19 cellular contexts compared by ENCODE assay signal in genomic region chr11:74559110-74559933, GRCh38. TPM values are rescaled to one million over a fixed set of nuclear protein-coding genes. Genes with fewer than 3 reads are reported as not detected.
DNase-seq lines count a peak whose midpoint lies in the region; ATAC-seq, FAIRE-seq and TF ChIP-seq lines count a peak whose summit lies in the region.
"Had no signal": no experiment of that assay in that cellular context is flagged by ENCODE, and none has a peak within 500 bp of the region (broad histone marks: within the 10 kb centered on the region; RNA-seq: fewer than 3 reads in every experiment).

No MANE protein-coding gene starts in this region.

- no peak overlapping the region for H3K9ac ChIP-seq in endothelial cell of umbilical vein (replicated peaks; ENCODE audit: extremely low read depth, insufficient read depth, low read length)

- TF ChIP-seq POLR2A in endothelial cell of umbilical vein (IDR thresholded peaks at IDR 0.05; ENCODE audit: low read depth, low read length): no peak

- H3K9me3 ChIP-seq in endothelial cell of umbilical vein (replicated peaks; ENCODE audit: control insufficient read depth, insufficient read depth, low read length): no peaks in the 10 kb centered on the region

- BruUV-seq in endothelial cell of umbilical vein (replicated peaks; lab: Mats Ljungman, UMichigan): no TSS peak

- no peak for ATAC-seq in activated CD8-positive, alpha-beta memory T cell treated with anti-CD3 and anti-CD28 coated beads, Interleukin-2, amount 10 ng/mL, durations not matched to agents 7 days and 5 days
- ATAC-seq in GM21619 (IDR thresholded peaks at IDR 0.05; ENCODE audit: unreplicated experiment) (no peak), HG02759 (IDR thresholded peaks at IDR 0.05; ENCODE audit: unreplicated experiment) (no peak)
- ATAC-seq: activated CD8-positive, alpha-beta T cell treated with anti-CD3 and anti-CD28 coated beads, Interleukin-2, amount 10 ng/mL, durations not matched to agents 7 days and 5 days had no signal

- no peaks in the 10 kb centered on the region for H3K9me1 ChIP-seq in endothelial cell of umbilical vein (replicated peaks; ENCODE audit: control insufficient read depth, extremely low read depth, insufficient read depth, low read length)

- peak; percentile 38 for DNase-seq in ELR (ENCODE audit: low read depth)
- peak; percentile 50 for DNase-seq in NCI-H2196 treated with DMSO at 0.1 percent for 48 hours (lab: John Stamatoyannopoulos, UW; ENCODE audit: unreplicated experiment)
- peak; percentile 93 for DNase-seq in endothelial cell of umbilical vein (ENCODE audit: low read depth, low spot score)
- DNase-seq in mucosa of gallbladder (ENCODE audit: low spot score): peak; percentile 72
- DNase-seq in activated CD8-positive, alpha-beta memory T cell treated with anti-CD3 and anti-CD28 coated beads, Interleukin-2, amount 10 ng/mL, durations not matched to agents 7 days and 5 days: no peak
- DNase-seq in activated CD4-positive, CD25-positive, alpha-beta regulatory T cell (lab: John Stamatoyannopoulos, UW): no peak
- DNase-seq: activated B cell treated with CpG ODN at 0.5 μM for 24 hours; activated CD8-positive, alpha-beta T cell treated with anti-CD3 and anti-CD28 coated beads, Interleukin-2, amount 10 ng/mL, durations not matched to agents 7 days and 5 days; activated naive CD8-positive, alpha-beta T cell treated with anti-CD3 and anti-CD28 coated beads for 36 hours; brain microvascular endothelial cell; islet precursor cell; NCI-H187; NCI-H510A; OCI-M1 had no signal

- intact Hi-C loops in endothelial cell of umbilical vein (cut with micrococcal nuclease): loop anchor here (1.0 kb wide), 1 partner anchor 66 kb away; the partner anchor contains the start of gene LIPT2

- POLR2A ChIA-PET in endothelial cell of umbilical vein (lab: Charles Lee): no interaction called here

- H2AFZ ChIP-seq in endothelial cell of umbilical vein (ENCODE audit: low read depth, low read length): peak overlapping the region; percentile 22

- H3K36me3 ChIP-seq in endothelial cell of umbilical vein (ENCODE audit: control insufficient read depth in 2 of 2, extremely low read depth in 1 of 2, insufficient read depth in 2 of 2, low read length in 2 of 2): no peaks in the 10 kb centered on the region
- H3K36me3 ChIP-seq: brain microvascular endothelial cell had no signal

- no peaks in the 10 kb centered on the region for H3K27me3 ChIP-seq in endothelial cell of umbilical vein (ENCODE audit: control insufficient read depth in 2 of 2, insufficient read depth in 2 of 2, low read length in 2 of 2)
- H3K27me3 ChIP-seq: brain microvascular endothelial cell had no signal

- H4K20me1 ChIP-seq in endothelial cell of umbilical vein (replicated peaks; ENCODE audit: control insufficient read depth, extremely low read depth, insufficient read depth, low read length): no peaks in the 10 kb centered on the region

- peaks cover 16% of the 10 kb centered on the region for H3K4me1 ChIP-seq in endothelial cell of umbilical vein (ENCODE audit: control insufficient read depth, extremely low read depth, insufficient read depth, low read length)

- H3K4me2 ChIP-seq in endothelial cell of umbilical vein (ENCODE audit: insufficient read depth, low read length): peak overlapping the region; percentile 19

- TF ChIP-seq CTCF in endothelial cell of umbilical vein (IDR thresholded peaks at IDR 0.05; ENCODE audit: extremely low read depth in 1 of 2, insufficient read depth in 1 of 2, low read depth in 1 of 2, low read length in 2 of 2): no peak

- no peaks in the 10 kb centered on the region for H3K79me2 ChIP-seq in endothelial cell of umbilical vein (ENCODE audit: control insufficient read depth, insufficient read depth, low read length)

- H3K27ac Mint-ChIP-seq in activated CD8-positive, alpha-beta memory T cell treated with anti-CD3 and anti-CD28 coated beads, Interleukin-2, amount 10 ng/mL, durations not matched to agents 7 days and 5 days: no peak overlapping the region
- H3K27ac Mint-ChIP-seq: activated B cell treated with CpG ODN at 0.5 μM for 24 hours; activated CD8-positive, alpha-beta T cell treated with anti-CD3 and anti-CD28 coated beads, Interleukin-2, amount 10 ng/mL, durations not matched to agents 7 days and 5 days; activated naive CD8-positive, alpha-beta T cell treated with anti-CD3 and anti-CD28 coated beads for 36 hours; activated T-helper 1 cell treated with anti-CD3 and anti-CD28 coated beads, Interleukin-12 subunit alpha, Interleukin-12 subunit beta, Interleukin-2, Interleukin-4 antibody, amounts not matched to agents 30 ng/mL and 10 ng/mL and 1 ng/mL, durations not matched to agents 14 hours and 24 hours and 36 hours; B cell; mesothelial cell of epicardium had no signal

- CTCF ChIA-PET in endothelial cell of umbilical vein (lab: Charles Lee): interaction anchor here (0.6 to 3.3 kb wide), 9 partner anchors 8 to 585 kb away, joined by 3 to 18 read pairs (median 5); no protein-coding TSS in a partner anchor
- CTCF ChIA-PET in activated CD8-positive, alpha-beta memory T cell treated with anti-CD3 and anti-CD28 coated beads, Interleukin-2, amount 10 ng/mL, durations not matched to agents 7 days and 5 days (lab: Charles Lee): no interaction called here

- H3K4me3 ChIP-seq in endothelial cell of umbilical vein (replicated peaks in 1 of 3; ENCODE audit: insufficient read depth in 1 of 3, low read depth in 1 of 3, low read length in 3 of 3): no peak overlapping the region

- H3K27me3 Mint-ChIP-seq in activated CD8-positive, alpha-beta memory T cell treated with anti-CD3 and anti-CD28 coated beads, Interleukin-2, amount 10 ng/mL, durations not matched to agents 7 days and 5 days: peaks cover 14% of the 10 kb centered on the region

- H3K27ac ChIP-seq in endothelial cell of umbilical vein (ENCODE audit: insufficient read depth, low read depth, low read length): peak overlapping the region; percentile 18
- H3K27ac ChIP-seq: brain microvascular endothelial cell had no signal

- H3K36me3 Mint-ChIP-seq in activated CD8-positive, alpha-beta memory T cell treated with anti-CD3 and anti-CD28 coated beads, Interleukin-2, amount 10 ng/mL, durations not matched to agents 7 days and 5 days: no peaks in the 10 kb centered on the region
- H3K36me3 Mint-ChIP-seq: activated naive CD8-positive, alpha-beta T cell treated with anti-CD3 and anti-CD28 coated beads for 36 hours; mesothelial cell of epicardium had no signal

- FAIRE-seq in endothelial cell of umbilical vein (lab: Jason Lieb, UNC): peak; percentile 93

- peaks cover 2% of the 10 kb centered on the region for H3K9me3 Mint-ChIP-seq in activated CD8-positive, alpha-beta memory T cell treated with anti-CD3 and anti-CD28 coated beads, Interleukin-2, amount 10 ng/mL, durations not matched to agents 7 days and 5 days (ENCODE audit: low read depth)
- H3K9me3 Mint-ChIP-seq: activated T-helper 1 cell treated with anti-CD3 and anti-CD28 coated beads, Interleukin-12 subunit alpha, Interleukin-12 subunit beta, Interleukin-2, Interleukin-4 antibody, amounts not matched to agents 30 ng/mL and 10 ng/mL and 1 ng/mL, durations not matched to agents 14 hours and 24 hours and 36 hours had no signal

- H3K4me1 Mint-ChIP-seq in activated CD8-positive, alpha-beta memory T cell treated with anti-CD3 and anti-CD28 coated beads, Interleukin-2, amount 10 ng/mL, durations not matched to agents 7 days and 5 days: no peaks in the 10 kb centered on the region
- H3K4me1 Mint-ChIP-seq: activated B cell treated with CpG ODN at 0.5 μM for 24 hours; activated naive CD8-positive, alpha-beta T cell treated with anti-CD3 and anti-CD28 coated beads for 36 hours; B cell; mesothelial cell of epicardium had no signal

- H3K4me3 Mint-ChIP-seq in activated CD8-positive, alpha-beta memory T cell treated with anti-CD3 and anti-CD28 coated beads, Interleukin-2, amount 10 ng/mL, durations not matched to agents 7 days and 5 days: no peak overlapping the region
- H3K4me3 Mint-ChIP-seq: activated B cell treated with CpG ODN at 0.5 μM for 24 hours; activated CD8-positive, alpha-beta T cell treated with anti-CD3 and anti-CD28 coated beads, Interleukin-2, amount 10 ng/mL, durations not matched to agents 7 days and 5 days; activated naive CD8-positive, alpha-beta T cell treated with anti-CD3 and anti-CD28 coated beads for 36 hours; activated T-helper 1 cell treated with anti-CD3 and anti-CD28 coated beads, Interleukin-12 subunit alpha, Interleukin-12 subunit beta, Interleukin-2, Interleukin-4 antibody, amounts not matched to agents 30 ng/mL and 10 ng/mL and 1 ng/mL, durations not matched to agents 14 hours and 24 hours and 36 hours; B cell; mesothelial cell of epicardium had no signal

- dilution Hi-C loops in endothelial cell of umbilical vein (cut with MboI; ENCODE audit: extremely low pct_ligation_motif_present, low sequenced_read_pairs): no loop called here

TF ChIP-seq in endothelial cell of umbilical vein, 7 proteins besides CTCF, POLR2A, EP300 and RAD21:
- TF ChIP-seq POLR2AphosphoS5 (IDR thresholded peaks at IDR 0.05; ENCODE audit: insufficient read depth, low read depth, low read length) (no peak), GATA2 (IDR thresholded peaks at IDR 0.05; ENCODE audit: insufficient read depth, insufficient read length, low read depth, low read length) (no peak), EZH2 (IDR thresholded peaks at IDR 0.05; ENCODE audit: borderline replicate concordance, low read depth, low read length, severe bottlenecking) (no peak), MAX (IDR thresholded peaks at IDR 0.05; ENCODE audit: insufficient read depth, insufficient read length) (no peak), JUN (IDR thresholded peaks at IDR 0.05; ENCODE audit: borderline replicate concordance, insufficient read depth, insufficient read length, low read depth) (no peak), MYC (IDR thresholded peaks at IDR 0.05; ENCODE audit: low read depth, low read length) (no peak), FOS (IDR thresholded peaks at IDR 0.05; ENCODE audit: borderline replicate concordance, insufficient read depth, low read length) (no peak)

RNA-seq across cellular contexts. Expression of gene POLD3, which starts 33.1 kb away (rescaled TPM):
- total RNA-seq in endothelial cell of umbilical vein: 23.6 and 25.2 TPM in 2 replicates
- 8.6 and 8.9 TPM in 2 replicates for polyA plus RNA-seq in endothelial cell of umbilical vein
- polyA plus RNA-seq in endothelial cell of umbilical vein (2011; cell fraction: cytosol; rRNA removed): 9.9 and 11.0 TPM in 2 replicates
- polyA plus RNA-seq in endothelial cell of umbilical vein (2011; cell fraction: nucleus; rRNA removed): 23.1 and 31.8 TPM in 2 replicates
- polyA plus RNA-seq in endothelial cell of umbilical vein (2012): 10.4 and 15.9 TPM in 2 replicates
- polyA minus RNA-seq in endothelial cell of umbilical vein: 18.3 and 21.1 TPM in 2 replicates
- 16.9 TPM for polyA minus RNA-seq in endothelial cell of umbilical vein (2011; cell fraction: cytosol; rRNA and poly(A)+ RNA removed)
- polyA minus RNA-seq in endothelial cell of umbilical vein (2011; cell fraction: nucleus; rRNA and poly(A)+ RNA removed): 12.8 and 23.9 TPM in 2 replicates
- total RNA-seq in mucosa of gallbladder: 17.2 TPM
- total RNA-seq in activated CD8-positive, alpha-beta memory T cell treated with anti-CD3 and anti-CD28 coated beads, Interleukin-2, amount 10 ng/mL, durations not matched to agents 7 days and 5 days: 10 to 100 TPM; 56.6 to 62.7 TPM

Comparison
In these comparisons a context has a peak if more than half of its experiments do, and no peak if none do; other contexts are left out.
1. DNase-seq: peak in ELR (single experiment), NCI-H2196 treated with DMSO at 0.1 percent for 48 hours (single experiment), endothelial cell of umbilical vein (single experiment) and mucosa of gallbladder (single experiment); none in activated CD8-positive, alpha-beta memory T cell treated with anti-CD3 and anti-CD28 coated beads, Interleukin-2, amount 10 ng/mL, durations not matched to agents 7 days and 5 days (single experiment) and activated CD4-positive, CD25-positive, alpha-beta regulatory T cell (0 of 4).